1 cellular context compared by ENCODE assay signal in genomic region chr9:70677336-70677735, GRCh38.
TF ChIP-seq lines count a peak whose summit lies in the region.

No MANE protein-coding gene starts in this region.

TF ChIP-seq in IMR-90, 13 proteins besides CTCF, POLR2A, EP300 and RAD21 (continued from another document):
- TF ChIP-seq NFE2L2 (IDR thresholded peaks at IDR 0.05; ENCODE audit: low read depth, low read length) = no peak
- TF ChIP-seq RFX5 (IDR thresholded peaks at IDR 0.05; ENCODE audit: low read depth, low read length) = no peak
- no peak for TF ChIP-seq CEBPB (IDR thresholded peaks at IDR 0.05; ENCODE audit: low read depth, low read length)
